16 cellular contexts compared by ENCODE assay signal in the genomic region with DNA sequence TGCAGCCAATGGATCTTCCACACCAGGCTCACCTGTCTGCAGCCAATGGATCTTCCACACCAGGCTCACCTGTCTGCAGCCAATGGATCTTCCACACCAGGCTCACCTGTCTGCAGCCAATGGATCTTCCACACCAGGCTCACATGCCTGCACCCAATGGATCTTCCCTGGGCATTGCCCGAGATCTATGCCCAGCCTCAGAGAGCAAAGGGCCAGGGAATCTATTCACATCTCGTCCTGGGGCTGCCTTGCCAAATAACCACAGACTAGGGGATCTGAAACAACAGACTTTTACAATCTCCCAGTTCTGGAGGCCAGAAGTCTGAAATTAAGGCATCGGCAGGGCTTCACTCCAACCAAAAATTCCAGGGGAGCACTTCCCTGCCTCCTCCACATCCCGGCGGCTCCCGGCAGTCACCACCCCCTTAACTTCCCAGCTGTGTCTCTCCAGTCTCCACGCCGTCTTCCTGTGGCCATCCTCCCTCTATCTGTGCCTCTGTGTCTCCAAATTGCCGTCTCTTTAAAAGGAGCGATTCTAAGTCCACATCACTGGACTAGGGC.
A peak's percentile ranks its signal among the peaks of the same experiment; 100 is the strongest.
DNase-seq lines count a peak whose midpoint lies in the region; ATAC-seq and TF ChIP-seq lines count a peak whose summit lies in the region.
"Had no signal": no experiment of that assay in that cellular context is flagged by ENCODE, and none has a peak within 500 bp of the region (broad histone marks: within the 10 kb centered on the region; RNA-seq: fewer than 3 reads in every experiment).

No MANE protein-coding gene starts in this region.

- intact Hi-C loops in colonic mucosa (cut with DNase I) (no loop called here), lower lobe of right lung (cut with DNase I) (no loop called here), sigmoid colon (cut with DNase I) (no loop called here), sciatic nerve (cut with DNase I) (no loop called here)

- ATAC-seq in lower lobe of right lung (no peak), sciatic nerve (no peak)

- DNase-seq in activated CD8-positive, alpha-beta memory T cell treated with anti-CD3 and anti-CD28 coated beads, Interleukin-2, amount 50 U/mL, for 48 hours, result peak; percentile 7
- no peak for DNase-seq in activated CD8-positive, alpha-beta memory T cell treated with anti-CD3 and anti-CD28 coated beads, Interleukin-2, amount 50 U/mL, for 4 hours
- DNase-seq in colonic mucosa, result peak; percentile 4
- peak; percentile 12 for DNase-seq in lower lobe of right lung
- peak; percentile 38 for DNase-seq in sigmoid colon
- no peak for DNase-seq in sciatic nerve (ENCODE audit: low spot score)
- no peak for DNase-seq in HFFc6
- DNase-seq: 8988T; CD4-positive, alpha-beta memory T cell; DMS153; DMS79; GDM1; GM23248 had no signal

- H3K36me3 ChIP-seq in colonic mucosa (no peaks in the 10 kb centered on the region), lower lobe of right lung (no peaks in the 10 kb centered on the region), sigmoid colon (no peaks in the 10 kb centered on the region)
- H3K36me3 ChIP-seq: BLaER1, HAP-1 had no signal

- TF ChIP-seq CTCF in colonic mucosa (IDR thresholded peaks at IDR 0.05) (no peak), lower lobe of right lung (IDR thresholded peaks at IDR 0.05) (no peak), sigmoid colon (IDR thresholded peaks at IDR 0.05) (no peak), HFFc6 (IDR thresholded peaks at IDR 0.05) (no peak)

- WGBS in sigmoid colon, 2 donors, result 78 to 86% methylated on average over 10 of the region's 10 CpGs

- no peak overlapping the region for H3K9ac ChIP-seq in colonic mucosa (ENCODE audit: low read depth in 2 of 2, low read length in 2 of 2)
- H3K9ac ChIP-seq: BLaER1, GM23248 had no signal

- TF ChIP-seq POLR2A in sigmoid colon (IDR thresholded peaks at IDR 0.05), result no peak

- H3K27ac ChIP-seq in colonic mucosa, result no peak overlapping the region
- no peak overlapping the region for H3K27ac ChIP-seq in lower lobe of right lung
- H3K27ac ChIP-seq in sigmoid colon, result no peak overlapping the region
- H3K27ac ChIP-seq: BLaER1, GM23248 had no signal

- H3K9me3 ChIP-seq in colonic mucosa (no peaks in the 10 kb centered on the region), lower lobe of right lung (no peaks in the 10 kb centered on the region), sigmoid colon (no peaks in the 10 kb centered on the region)
- H3K9me3 ChIP-seq: BLaER1, HAP-1 had no signal

- H3K4me1 ChIP-seq in colonic mucosa, result no peaks in the 10 kb centered on the region
- H3K4me1 ChIP-seq in lower lobe of right lung, result no peaks in the 10 kb centered on the region
- H3K4me1 ChIP-seq in sigmoid colon, result no peaks in the 10 kb centered on the region
- H3K4me1 ChIP-seq: HAP-1 had no signal

- H3K27me3 Mint-ChIP-seq in HFFc6 (ENCODE audit: insufficient read depth), result peaks cover 11% of the 10 kb centered on the region

- H3K27ac Mint-ChIP-seq in HFFc6, result no peak overlapping the region
- H3K27ac Mint-ChIP-seq: CD14-positive monocyte; CD4-positive, alpha-beta memory T cell had no signal

- H3K4me3 ChIP-seq in colonic mucosa, result no peak overlapping the region
- no peak overlapping the region for H3K4me3 ChIP-seq in lower lobe of right lung
- H3K4me3 ChIP-seq in sigmoid colon, result no peak overlapping the region
- H3K4me3 ChIP-seq: BLaER1, GM23248, HAP-1 had no signal

- peaks cover 5% of the 10 kb centered on the region; the same call in 1 of the 2 replicates for H3K36me3 Mint-ChIP-seq in HFFc6 (ENCODE audit: low read depth)
- H3K36me3 Mint-ChIP-seq: CD14-positive monocyte; CD4-positive, alpha-beta memory T cell had no signal

- no peak overlapping the region for H3K4me3 Mint-ChIP-seq in HFFc6
- H3K4me3 Mint-ChIP-seq: CD14-positive monocyte; CD4-positive, alpha-beta memory T cell had no signal

- H3K9me3 Mint-ChIP-seq in HFFc6, result peaks cover 26% of the 10 kb centered on the region
- H3K9me3 Mint-ChIP-seq: CD4-positive, alpha-beta memory T cell had no signal

- H3K27me3 ChIP-seq in colonic mucosa (no peaks in the 10 kb centered on the region), lower lobe of right lung (ENCODE audit: low read depth) (peaks cover 5% of the 10 kb centered on the region), sigmoid colon (peaks cover 0 to 19% (median 0%) of the 10 kb centered on the region in 3 donors)
- H3K27me3 ChIP-seq: BLaER1 had no signal

- TF ChIP-seq EP300 in sigmoid colon (IDR thresholded peaks at IDR 0.05), result no peak

- H3K4me1 Mint-ChIP-seq in HFFc6 (ENCODE audit: low read depth), result no peaks in the 10 kb centered on the region
- H3K4me1 Mint-ChIP-seq: CD14-positive monocyte; CD4-positive, alpha-beta memory T cell had no signal

Comparison
In these comparisons a context has a peak if more than half of its experiments do, and no peak if none do; other contexts are left out.
1. DNase-seq: peak in activated CD8-positive, alpha-beta memory T cell treated with anti-CD3 and anti-CD28 coated beads, Interleukin-2, amount 50 U/mL, for 48 hours (single experiment), colonic mucosa (single experiment), lower lobe of right lung (single experiment) and sigmoid colon (single experiment); none in activated CD8-positive, alpha-beta memory T cell treated with anti-CD3 and anti-CD28 coated beads, Interleukin-2, amount 50 U/mL, for 4 hours (single experiment), sciatic nerve (single experiment) and HFFc6 (single experiment).